In genomic region chr11:70463478-70464255, GRCh38 we compare ENCODE assay signal across 18 cellular contexts.
DNase-seq lines count a peak whose midpoint lies in the region; ATAC-seq, FAIRE-seq and TF ChIP-seq lines count a peak whose summit lies in the region.
"Had no signal": no experiment of that assay in that cellular context is flagged by ENCODE, and none has a peak within 500 bp of the region (broad histone marks: within the 10 kb centered on the region; RNA-seq: fewer than 3 reads in every experiment).

No MANE protein-coding gene starts in this region.

- no peak overlapping the region for H3K18ac ChIP-seq in H9 (ENCODE audit: insufficient read length, low read depth, low read length)

- POLR2A ChIA-PET in naive thymus-derived CD4-positive, alpha-beta T cell (lab: Charles Lee), result no interaction called here

- H4K91ac ChIP-seq in H9 (ENCODE audit: insufficient read length, low read depth, low read length), result no peak overlapping the region

- H4K5ac ChIP-seq in H9 (ENCODE audit: insufficient read length, low read depth, low read length), result no peak overlapping the region

- no peaks in the 10 kb centered on the region for H3K23me2 ChIP-seq in H9 (ENCODE audit: insufficient read length, low read depth, low read length, poor library complexity, severe bottlenecking)

- H2AK5ac ChIP-seq in H9 (ENCODE audit: insufficient read length, low read length), result no peak overlapping the region

- no peaks in the 10 kb centered on the region for H3K36me3 Mint-ChIP-seq in activated naive CD4-positive, alpha-beta T cell treated with anti-CD3 and anti-CD28 coated beads, Interleukin-2, amount 10 ng/mL, durations not matched to agents 7 days and 5 days
- no peaks in the 10 kb centered on the region for H3K36me3 Mint-ChIP-seq in activated naive CD4-positive, alpha-beta T cell treated with anti-CD3 and anti-CD28 coated beads for 36 hours (ENCODE audit: low read depth)
- no peaks in the 10 kb centered on the region; a peak in 1 of 7 replicates for H3K36me3 Mint-ChIP-seq in H9 (ENCODE audit: insufficient read depth in 1 of 3, low read depth in 3 of 3)
- no peaks in the 10 kb centered on the region for H3K36me3 Mint-ChIP-seq in activated T-cell treated with anti-CD3 and anti-CD28 coated beads, Interleukin-2, amount 50 U/mL, for 24 hours (ENCODE audit: low read depth)
- H3K36me3 Mint-ChIP-seq in naive thymus-derived CD4-positive, alpha-beta T cell, result no peaks in the 10 kb centered on the region

- no peak overlapping the region for H3T11ph ChIP-seq in H9 (ENCODE audit: low read length)

- no peak overlapping the region for H2BK15ac ChIP-seq in H9 (ENCODE audit: low read depth, low read length)

- H3K27ac ChIP-seq in H9 (ENCODE audit: insufficient read length, low read depth, low read length), result no peak overlapping the region
- H3K27ac ChIP-seq in kidney (ENCODE audit: low read depth in 2 of 2, low read length in 2 of 2), result no peak overlapping the region
- no peak overlapping the region for H3K27ac ChIP-seq in aorta (ENCODE audit: low read depth in 1 of 2, low read length in 2 of 2)
- H3K27ac ChIP-seq in naive thymus-derived CD4-positive, alpha-beta T cell (ENCODE audit: low read depth, low read length), result no peak overlapping the region
- H3K27ac ChIP-seq: 22Rv1, GM23248 had no signal

- H3K9ac ChIP-seq in H9 (ENCODE audit: extremely low read depth, insufficient read length, low read length), result no peak overlapping the region
- H3K9ac ChIP-seq in kidney (ENCODE audit: low read length in 2 of 2), result no peak overlapping the region
- H3K9ac ChIP-seq: GM23248 had no signal

- no peaks in the 10 kb centered on the region for H3K79me2 ChIP-seq in H9 (ENCODE audit: insufficient read depth, low read length)

- no peaks in the 10 kb centered on the region for H3K36me3 ChIP-seq in kidney (ENCODE audit: control insufficient read depth in 1 of 2, insufficient read depth in 2 of 2, low read length in 2 of 2)
- no peaks in the 10 kb centered on the region for H3K36me3 ChIP-seq in aorta (ENCODE audit: control insufficient read depth in 1 of 2, insufficient read depth in 2 of 2, low read length in 1 of 2)
- H3K36me3 ChIP-seq in naive thymus-derived CD4-positive, alpha-beta T cell (ENCODE audit: control insufficient read depth in 2 of 3, insufficient read depth in 3 of 3, low read length in 3 of 3), result no peaks in the 10 kb centered on the region

- H3K9me3 ChIP-seq in H9 (ENCODE audit: control insufficient read depth, low read depth, low read length), result no peaks in the 10 kb centered on the region
- H3K9me3 ChIP-seq in kidney (ENCODE audit: control insufficient read depth in 1 of 2, low read length in 2 of 2), result no peaks in the 10 kb centered on the region
- no peaks in the 10 kb centered on the region for H3K9me3 ChIP-seq in aorta (ENCODE audit: control insufficient read depth, low read length)
- H3K9me3 ChIP-seq in naive thymus-derived CD4-positive, alpha-beta T cell (ENCODE audit: control insufficient read depth in 2 of 3, low read length in 3 of 3), result no peaks in the 10 kb centered on the region

- ATAC-seq in aorta (ENCODE audit: low FRiP score), result no peak
- ATAC-seq in naive thymus-derived CD4-positive, alpha-beta T cell, result no peak

- H2BK5ac ChIP-seq in H9 (ENCODE audit: insufficient read length, low read length), result no peak overlapping the region

- H3K4me3 ChIP-seq in kidney (ENCODE audit: low read length in 2 of 2), result no peak overlapping the region
- no peak overlapping the region for H3K4me3 ChIP-seq in aorta (ENCODE audit: low read length in 2 of 2)
- H3K4me3 ChIP-seq in naive thymus-derived CD4-positive, alpha-beta T cell (ENCODE audit: low read length), result no peak overlapping the region
- H3K4me3 ChIP-seq: GM23248 had no signal

- no peak overlapping the region for H2BK12ac ChIP-seq in H9 (ENCODE audit: insufficient read length, low read depth, low read length)

- H3K4me1 ChIP-seq in H9 (ENCODE audit: insufficient read depth, low read length) (no peaks in the 10 kb centered on the region), kidney (ENCODE audit: control insufficient read depth in 1 of 2, insufficient read depth in 1 of 2, low read depth in 1 of 2, low read length in 2 of 2) (no peaks in the 10 kb centered on the region), aorta (ENCODE audit: control insufficient read depth in 1 of 2, insufficient read depth in 2 of 2, low read length in 2 of 2) (no peaks in the 10 kb centered on the region)
- H3K4me1 ChIP-seq in naive thymus-derived CD4-positive, alpha-beta T cell (ENCODE audit: control insufficient read depth in 2 of 2, insufficient read depth in 2 of 2, low read length in 2 of 2), result no peaks in the 10 kb centered on the region

- peaks cover 3% of the 10 kb centered on the region for H3K9me3 Mint-ChIP-seq in activated naive CD4-positive, alpha-beta T cell treated with anti-CD3 and anti-CD28 coated beads, Interleukin-2, amount 10 ng/mL, durations not matched to agents 7 days and 5 days
- H3K9me3 Mint-ChIP-seq in activated naive CD4-positive, alpha-beta T cell treated with anti-CD3 and anti-CD28 coated beads for 36 hours, result no peaks in the 10 kb centered on the region
- peaks cover 3 to 4% of the 10 kb centered on the region in 2 experiments; a peak in 2 of 5 replicates for H3K9me3 Mint-ChIP-seq in H9
- H3K9me3 Mint-ChIP-seq in activated T-cell treated with anti-CD3 and anti-CD28 coated beads, Interleukin-2, amount 50 U/mL, for 24 hours, result no peaks in the 10 kb centered on the region
- H3K9me3 Mint-ChIP-seq in naive thymus-derived CD4-positive, alpha-beta T cell, result peaks cover 0 to 3% (median 0%) of the 10 kb centered on the region in 11 donors
- H3K9me3 Mint-ChIP-seq: CD4-positive, alpha-beta T cell had no signal

- no peak overlapping the region for H3K23ac ChIP-seq in H9 (ENCODE audit: insufficient read length, low read depth, low read length)

- no peaks in the 10 kb centered on the region for H3K4me1 Mint-ChIP-seq in activated naive CD4-positive, alpha-beta T cell treated with anti-CD3 and anti-CD28 coated beads, Interleukin-2, amount 10 ng/mL, durations not matched to agents 7 days and 5 days
- peaks cover 2% of the 10 kb centered on the region for H3K4me1 Mint-ChIP-seq in activated naive CD4-positive, alpha-beta T cell treated with anti-CD3 and anti-CD28 coated beads for 36 hours (ENCODE audit: low read depth)
- peaks cover 12 to 23% of the 10 kb centered on the region in 2 experiments for H3K4me1 Mint-ChIP-seq in H9
- H3K4me1 Mint-ChIP-seq in activated T-cell treated with anti-CD3 and anti-CD28 coated beads, Interleukin-2, amount 50 U/mL, for 24 hours (ENCODE audit: low read depth), result no peaks in the 10 kb centered on the region
- H3K4me1 Mint-ChIP-seq in naive thymus-derived CD4-positive, alpha-beta T cell, result peaks cover 0 to 2% (median 0%) of the 10 kb centered on the region in 7 donors

- H4K8ac ChIP-seq in H9 (replicated peaks; ENCODE audit: insufficient read length, low read depth, low read length), result no peak overlapping the region

- H3K4me3 Mint-ChIP-seq in activated naive CD4-positive, alpha-beta T cell treated with anti-CD3 and anti-CD28 coated beads, Interleukin-2, amount 10 ng/mL, durations not matched to agents 7 days and 5 days, result no peak overlapping the region
- no peak overlapping the region for H3K4me3 Mint-ChIP-seq in activated naive CD4-positive, alpha-beta T cell treated with anti-CD3 and anti-CD28 coated beads for 36 hours
- no peak overlapping the region for H3K4me3 Mint-ChIP-seq in H9
- H3K4me3 Mint-ChIP-seq in activated T-cell treated with anti-CD3 and anti-CD28 coated beads, Interleukin-2, amount 50 U/mL, for 24 hours, result no peak overlapping the region
- H3K4me3 Mint-ChIP-seq in naive thymus-derived CD4-positive, alpha-beta T cell, result no peak overlapping the region
- H3K4me3 Mint-ChIP-seq: CD4-positive, alpha-beta T cell had no signal

- WGBS in H9 (ENCODE audit: extremely low coverage, insufficient read length, low lambda C conversion rate), result no CpG with 5 or more reads among the region's 61 CpGs
- 94 to 95% methylated on average over 61 of the region's 61 CpGs for WGBS in aorta, 2 donors

- no peak overlapping the region for H3K27ac Mint-ChIP-seq in activated naive CD4-positive, alpha-beta T cell treated with anti-CD3 and anti-CD28 coated beads, Interleukin-2, amount 10 ng/mL, durations not matched to agents 7 days and 5 days
- H3K27ac Mint-ChIP-seq in activated naive CD4-positive, alpha-beta T cell treated with anti-CD3 and anti-CD28 coated beads for 36 hours, result no peak overlapping the region
- no peak overlapping the region for H3K27ac Mint-ChIP-seq in H9
- H3K27ac Mint-ChIP-seq in activated T-cell treated with anti-CD3 and anti-CD28 coated beads, Interleukin-2, amount 50 U/mL, for 24 hours, result no peak overlapping the region
- no peak overlapping the region for H3K27ac Mint-ChIP-seq in naive thymus-derived CD4-positive, alpha-beta T cell
- H3K27ac Mint-ChIP-seq: CD4-positive, alpha-beta T cell had no signal

- intact Hi-C loops in activated naive CD4-positive, alpha-beta T cell treated with anti-CD3 and anti-CD28 coated beads for 36 hours (cut with micrococcal nuclease), result no loop called here
- intact Hi-C loops in kidney (cut with DNase I), result no loop called here
- intact Hi-C loops in aorta (cut with DNase I), result loop anchor here (10.0 kb wide), 2 partner anchors 291 to 911 kb away; no protein-coding TSS in a partner anchor
- intact Hi-C loops in naive thymus-derived CD4-positive, alpha-beta T cell (cut with micrococcal nuclease), result no loop called here

- no peaks in the 10 kb centered on the region for H4K20me1 ChIP-seq in H9 (ENCODE audit: control insufficient read depth, insufficient read depth, insufficient read length)

- no peak overlapping the region for H2BK20ac ChIP-seq in H9 (ENCODE audit: low read depth, low read length, poor library complexity, severe bottlenecking)

- CTCF ChIA-PET in activated naive CD4-positive, alpha-beta T cell treated with anti-CD3 and anti-CD28 coated beads, Interleukin-2, amount 10 ng/mL, durations not matched to agents 7 days and 5 days (lab: Charles Lee), result no interaction called here
- CTCF ChIA-PET in activated naive CD4-positive, alpha-beta T cell treated with anti-CD3 and anti-CD28 coated beads for 36 hours (lab: Charles Lee), result no interaction called here
- CTCF ChIA-PET in naive thymus-derived CD4-positive, alpha-beta T cell (lab: Charles Lee), result no interaction called here

- H3K14ac ChIP-seq in H9 (ENCODE audit: insufficient read depth, low read length), result no peak overlapping the region

- peak; percentile 11 for DNase-seq in activated naive CD4-positive, alpha-beta T cell treated with anti-CD3 and anti-CD28 coated beads, Interleukin-2, amount 10 ng/mL, durations not matched to agents 7 days and 5 days
- DNase-seq in activated naive CD4-positive, alpha-beta T cell treated with anti-CD3 and anti-CD28 coated beads for 36 hours, result no peak
- DNase-seq in H9 (peak; percentile 66), kidney (peak; percentile 54), aorta (peak; percentile 34 to 68), amniotic stem cell (lab: John Stamatoyannopoulos, UW) (no peak)
- DNase-seq in activated T-cell treated with anti-CD3 and anti-CD28 coated beads, Interleukin-2, amount 50 U/mL, for 24 hours, result no peak
- no peak for DNase-seq in naive thymus-derived CD4-positive, alpha-beta T cell
- DNase-seq: C1 segment of cervical spinal cord; Calu3; CD4-positive, alpha-beta T cell; DMS 273 treated with DMSO at 0.1 percent for 48 hours; GM23248; IMR-90; KBM-7 had no signal

- no peak overlapping the region for H3K4me2 ChIP-seq in H9 (ENCODE audit: insufficient read depth, insufficient read length, low read length)

- H3K27me3 ChIP-seq in H9 (ENCODE audit: insufficient read depth, low read length) (no peaks in the 10 kb centered on the region), aorta (ENCODE audit: control insufficient read depth in 1 of 2, insufficient read depth in 2 of 2, low read length in 1 of 2) (no peaks in the 10 kb centered on the region)
- no peaks in the 10 kb centered on the region for H3K27me3 ChIP-seq in naive thymus-derived CD4-positive, alpha-beta T cell (ENCODE audit: control insufficient read depth in 2 of 2, insufficient read depth in 2 of 2, low read length in 2 of 2)

- no peak overlapping the region for H3K4ac ChIP-seq in H9 (ENCODE audit: low read depth, low read length)

- H3K56ac ChIP-seq in H9 (ENCODE audit: insufficient read length, low read depth, low read length), result no peak overlapping the region

- no peaks in the 10 kb centered on the region for H3K79me1 ChIP-seq in H9 (ENCODE audit: insufficient read depth, low read depth, low read length, poor library complexity, severe bottlenecking)

- no peak overlapping the region for H2AFZ ChIP-seq in H9 (ENCODE audit: low read length)
- H2AFZ ChIP-seq: GM23248 had no signal

- no peak for TF ChIP-seq CTCF in H9 (conservative IDR thresholded peaks at IDR 0.05)
- TF ChIP-seq CTCF in kidney (IDR thresholded peaks at IDR 0.05; ENCODE audit: borderline replicate concordance, extremely low read depth, insufficient read depth), result no peak

- FAIRE-seq in kidney (lab: Jason Lieb, UNC), result no peak
- FAIRE-seq: GM12891, GM19239 had no signal

- peaks cover 14% of the 10 kb centered on the region for H3K27me3 Mint-ChIP-seq in activated naive CD4-positive, alpha-beta T cell treated with anti-CD3 and anti-CD28 coated beads, Interleukin-2, amount 10 ng/mL, durations not matched to agents 7 days and 5 days
- peaks cover 20% of the 10 kb centered on the region for H3K27me3 Mint-ChIP-seq in activated naive CD4-positive, alpha-beta T cell treated with anti-CD3 and anti-CD28 coated beads for 36 hours (ENCODE audit: low read depth)
- peaks cover 10% of the 10 kb centered on the region for H3K27me3 Mint-ChIP-seq in H9 (ENCODE audit: low read depth)
- peaks cover 45% of the 10 kb centered on the region for H3K27me3 Mint-ChIP-seq in activated T-cell treated with anti-CD3 and anti-CD28 coated beads, Interleukin-2, amount 50 U/mL, for 24 hours
- peaks cover 0 to 37% (median 25%) of the 10 kb centered on the region in 5 donors for H3K27me3 Mint-ChIP-seq in naive thymus-derived CD4-positive, alpha-beta T cell

- H2BK120ac ChIP-seq in H9 (ENCODE audit: low read depth, low read length, poor library complexity, severe bottlenecking), result no peak overlapping the region

Comparison
In these comparisons a context has a peak if more than half of its experiments do, and no peak if none do; other contexts are left out.
1. DNase-seq: peak in activated naive CD4-positive, alpha-beta T cell treated with anti-CD3 and anti-CD28 coated beads, Interleukin-2, amount 10 ng/mL, durations not matched to agents 7 days and 5 days (single experiment), H9 (single experiment), kidney (single experiment) and aorta (2 of 2); none in activated naive CD4-positive, alpha-beta T cell treated with anti-CD3 and anti-CD28 coated beads for 36 hours (single experiment), activated T-cell treated with anti-CD3 and anti-CD28 coated beads, Interleukin-2, amount 50 U/mL, for 24 hours (single experiment), naive thymus-derived CD4-positive, alpha-beta T cell (0 of 9) and amniotic stem cell (single experiment).
2. intact Hi-C loops: an anchor here in aorta (10.0 kb wide); none called in activated naive CD4-positive, alpha-beta T cell treated with anti-CD3 and anti-CD28 coated beads for 36 hours, kidney and naive thymus-derived CD4-positive, alpha-beta T cell.